Comparison of ENCODE assay signal across 10 cellular contexts in the genomic region with DNA sequence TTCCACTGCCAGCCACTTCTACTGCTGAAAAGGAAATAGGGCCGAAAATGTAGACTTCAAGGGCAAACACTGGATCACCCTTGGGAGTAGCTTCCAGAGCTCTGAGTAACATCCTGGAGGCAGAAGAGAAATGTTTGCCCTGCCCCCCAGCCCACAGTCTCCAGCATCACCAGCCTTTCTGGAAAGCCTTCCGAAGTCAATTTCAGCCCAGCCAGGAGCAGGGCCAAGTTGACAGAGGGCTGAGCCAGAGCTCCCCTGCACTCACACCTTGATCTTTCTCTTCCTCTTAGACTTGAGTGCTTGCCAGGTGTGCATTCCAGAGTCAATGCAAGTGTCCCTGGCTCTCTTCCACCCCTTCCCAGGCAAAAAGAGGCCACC. TPM values are rescaled to one million over a fixed set of nuclear protein-coding genes. Genes with fewer than 3 reads are reported as not detected.
DNase-seq lines count a peak whose midpoint lies in the region; ATAC-seq and TF ChIP-seq lines count a peak whose summit lies in the region.
"Had no signal": no experiment of that assay in that cellular context is flagged by ENCODE, and none has a peak within 500 bp of the region (broad histone marks: within the 10 kb centered on the region; RNA-seq: fewer than 3 reads in every experiment).

No MANE protein-coding gene starts in this region.

- H3K36me3 ChIP-seq in sigmoid colon (no peaks in the 10 kb centered on the region), neural progenitor cell (no peaks in the 10 kb centered on the region)

- H3K79me2 ChIP-seq in neural progenitor cell (ENCODE audit: low read depth), result no peaks in the 10 kb centered on the region

- DNase-seq in GM04504 (ENCODE audit: low read depth) (peak; percentile 65), T1000 (lab: John Stamatoyannopoulos, UW) (peak; percentile 24), glomerular visceral epithelial cell (ENCODE audit: extremely low spot score) (peak; percentile 56), sigmoid colon (peak; percentile 56), neural progenitor cell (ENCODE audit: low spot score) (no peak)
- no peak for DNase-seq in activated T-cell treated with anti-CD3 and anti-CD28 coated beads, Interleukin-2, amount 50 U/mL, for 4 hours
- no peak for DNase-seq in activated CD4-positive, CD25-positive, alpha-beta regulatory T cell treated with anti-CD3 and anti-CD28 coated beads, Interleukin-2, amount 50 U/mL, for 72 hours

- intact Hi-C loops in sigmoid colon (cut with DNase I), result no loop called here

- no peak overlapping the region for H3K4me3 Mint-ChIP-seq in activated T-cell treated with anti-CD3 and anti-CD28 coated beads, Interleukin-2, amount 50 U/mL, for 4 hours
- H3K4me3 Mint-ChIP-seq in neural progenitor cell, result no peak overlapping the region
- H3K4me3 Mint-ChIP-seq: T-helper 1 cell treated with Interleukin-12 subunit alpha and Interleukin-12 subunit beta and Interleukin-4 antibody, amounts not matched to agents 30 μg/mL and 1 μg/mL, for 36 hours had no signal

- H4K20me1 ChIP-seq in neural progenitor cell (ENCODE audit: low read depth), result no peaks in the 10 kb centered on the region

- H3K9me3 ChIP-seq in sigmoid colon (no peaks in the 10 kb centered on the region), neural progenitor cell (ENCODE audit: low read depth) (no peaks in the 10 kb centered on the region)

- no peaks in the 10 kb centered on the region for H3K9me3 Mint-ChIP-seq in activated T-cell treated with anti-CD3 and anti-CD28 coated beads, Interleukin-2, amount 50 U/mL, for 4 hours
- peaks cover 12% of the 10 kb centered on the region for H3K9me3 Mint-ChIP-seq in neural progenitor cell
- H3K9me3 Mint-ChIP-seq: T-helper 1 cell treated with Interleukin-12 subunit alpha and Interleukin-12 subunit beta and Interleukin-4 antibody, amounts not matched to agents 30 μg/mL and 1 μg/mL, for 36 hours had no signal

- TF ChIP-seq POLR2A in sigmoid colon (IDR thresholded peaks at IDR 0.05), result no peak

- H3K27ac ChIP-seq in sigmoid colon, result peak overlapping the region in 2 of 4 donors; percentile 23 to 31
- no peak overlapping the region for H3K27ac ChIP-seq in neural progenitor cell

- H3K27me3 Mint-ChIP-seq in activated T-cell treated with anti-CD3 and anti-CD28 coated beads, Interleukin-2, amount 50 U/mL, for 4 hours (ENCODE audit: low read depth), result no peaks in the 10 kb centered on the region
- peaks cover 4% of the 10 kb centered on the region for H3K27me3 Mint-ChIP-seq in neural progenitor cell (ENCODE audit: insufficient read depth, low read depth)

- H3K4me3 ChIP-seq in sigmoid colon, result no peak overlapping the region
- H3K4me3 ChIP-seq in neural progenitor cell, result no peak overlapping the region
- H3K4me3 ChIP-seq: smooth muscle cell had no signal

- H3K4me1 ChIP-seq in sigmoid colon (peaks cover 0 to 9% (median 4%) of the 10 kb centered on the region in 4 donors), neural progenitor cell (no peaks in the 10 kb centered on the region)

- TF ChIP-seq EP300 in sigmoid colon (IDR thresholded peaks at IDR 0.05), result no peak

- TF ChIP-seq CTCF in sigmoid colon (IDR thresholded peaks at IDR 0.05), result no peak
- no peak for TF ChIP-seq CTCF in neural progenitor cell (IDR thresholded peaks at IDR 0.05)

- H3K36me3 Mint-ChIP-seq in activated T-cell treated with anti-CD3 and anti-CD28 coated beads, Interleukin-2, amount 50 U/mL, for 4 hours (ENCODE audit: insufficient read depth), result no peaks in the 10 kb centered on the region
- H3K36me3 Mint-ChIP-seq in neural progenitor cell, result no peaks in the 10 kb centered on the region

- H3K27me3 ChIP-seq in sigmoid colon (no peaks in the 10 kb centered on the region), neural progenitor cell (no peaks in the 10 kb centered on the region)

- no peak overlapping the region for H3K27ac Mint-ChIP-seq in neural progenitor cell

- H3K4me2 ChIP-seq in neural progenitor cell, result no peak overlapping the region
- H3K4me2 ChIP-seq: smooth muscle cell had no signal

- no peak for ATAC-seq in activated T-cell treated with anti-CD3 and anti-CD28 coated beads, Interleukin-2, amount 50 U/mL, for 4 hours
- no peak for ATAC-seq in HG03432 (IDR thresholded peaks at IDR 0.05; ENCODE audit: unreplicated experiment)

- peaks cover 17% of the 10 kb centered on the region for H3K4me1 Mint-ChIP-seq in activated T-cell treated with anti-CD3 and anti-CD28 coated beads, Interleukin-2, amount 50 U/mL, for 4 hours (ENCODE audit: low read depth)
- peaks cover 4% of the 10 kb centered on the region for H3K4me1 Mint-ChIP-seq in neural progenitor cell

- no peaks in the 10 kb centered on the region for H3F3A ChIP-seq in neural progenitor cell (ENCODE audit: low read depth)

- H2AFZ ChIP-seq in neural progenitor cell (replicated peaks), result no peak overlapping the region

- WGBS in sigmoid colon, 2 donors, result 6 to 59% methylated on average over 2 of the region's 2 CpGs

- no peak overlapping the region for H3K9ac ChIP-seq in neural progenitor cell

RNA-seq across cellular contexts. Expression of gene SLC25A5, which starts 35.2 kb away (rescaled TPM):
- 100 to 1,000 TPM; 269 to 356 (median 336) TPM for total RNA-seq in sigmoid colon
- 1,000 to 10,000 TPM in 2 of 3 donors, 100 to 1,000 TPM in 1; 934 to 2,420 (median 1,374) TPM for polyA plus RNA-seq in sigmoid colon
- total RNA-seq in activated T-cell treated with anti-CD3 and anti-CD28 coated beads, Interleukin-2, amount 50 U/mL, for 4 hours, result 100 to 1,000 TPM; 619 to 710 (median 671) TPM
- total RNA-seq in neural progenitor cell (ENCODE audit: low replicate concordance), result 205 and 289 TPM in 2 replicates

Comparison
In these comparisons a context has a peak if more than half of its experiments do, and no peak if none do; other contexts are left out.
1. DNase-seq: peak in GM04504 (single experiment), T1000 (single experiment), glomerular visceral epithelial cell (single experiment) and sigmoid colon (single experiment); none in activated T-cell treated with anti-CD3 and anti-CD28 coated beads, Interleukin-2, amount 50 U/mL, for 4 hours (single experiment), activated CD4-positive, CD25-positive, alpha-beta regulatory T cell treated with anti-CD3 and anti-CD28 coated beads, Interleukin-2, amount 50 U/mL, for 72 hours (single experiment) and neural progenitor cell (single experiment).